In genomic region chr11:86143429-86144030, GRCh38 we compare ENCODE assay signal across 10 cellular contexts.
DNase-seq lines count a peak whose midpoint lies in the region; ATAC-seq and TF ChIP-seq lines count a peak whose summit lies in the region.
"Had no signal": no experiment of that assay in that cellular context is flagged by ENCODE, and none has a peak within 500 bp of the region (broad histone marks: within the 10 kb centered on the region; RNA-seq: fewer than 3 reads in every experiment).

No MANE protein-coding gene starts in this region.

- ATAC-seq in GM18861 (IDR thresholded peaks at IDR 0.05; ENCODE audit: unreplicated experiment) = peak; percentile 32
- peak; percentile 72 for ATAC-seq in effector memory CD8-positive, alpha-beta T cell (replicated peaks)

- H3K4me1 ChIP-seq in MM.1S (ENCODE audit: low read length) = peaks cover 22% of the 10 kb centered on the region

- H3K27ac Mint-ChIP-seq in effector memory CD8-positive, alpha-beta T cell = peak overlapping the region; percentile 79 to 85

- H3K9ac ChIP-seq in MM.1S (ENCODE audit: low read length) = no peak overlapping the region

- no peak overlapping the region for H3K4me3 ChIP-seq in MM.1S (ENCODE audit: low read length)

- TF ChIP-seq CTCF in MM.1S (IDR thresholded peaks at IDR 0.05; ENCODE audit: low read length) = no peak

- H3K36me3 ChIP-seq in MM.1S (replicated peaks; ENCODE audit: insufficient read depth, low read length) = no peaks in the 10 kb centered on the region

- peaks cover 5% of the 10 kb centered on the region for H3K36me3 Mint-ChIP-seq in effector memory CD8-positive, alpha-beta T cell (ENCODE audit: insufficient read depth)

- H3K9me2 ChIP-seq in MM.1S (replicated peaks; ENCODE audit: insufficient read depth, low read length) = no peaks in the 10 kb centered on the region

- H3K4me3 Mint-ChIP-seq in effector memory CD8-positive, alpha-beta T cell = peak overlapping the region; percentile 58 to 60

- H3K27ac ChIP-seq in MM.1S (ENCODE audit: low read length) = no peak overlapping the region; the same call in 1 of the 2 replicates
- H3K27ac ChIP-seq: VCaP had no signal

- no peaks in the 10 kb centered on the region for H3K27me3 Mint-ChIP-seq in effector memory CD8-positive, alpha-beta T cell

- H3K4me1 Mint-ChIP-seq in effector memory CD8-positive, alpha-beta T cell (ENCODE audit: low read depth in 2 of 2) = peaks cover 54 to 65% of the 10 kb centered on the region in 2 donors

- no peaks in the 10 kb centered on the region for H3K27me3 ChIP-seq in MM.1S (replicated peaks; ENCODE audit: insufficient read depth, low read length)

- in situ Hi-C loops in ACHN (cut with HindIII; ENCODE audit: low pct_ligation_motif_present, low pct_unique_long_range_greater_than_20kb, low sequenced_read_pairs) = no loop called here

- no peaks in the 10 kb centered on the region for H4K20me1 ChIP-seq in MM.1S (ENCODE audit: insufficient read depth, low read length)

- H3F3A ChIP-seq in MM.1S (ENCODE audit: insufficient read depth, low read length) = no peaks in the 10 kb centered on the region

- H3K79me2 ChIP-seq in MM.1S (ENCODE audit: low read length) = no peaks in the 10 kb centered on the region

- H2AFZ ChIP-seq in MM.1S (ENCODE audit: low read length) = peak overlapping the region; percentile 33

- peak overlapping the region; percentile 4; the same call in 1 of the 2 replicates for H3K4me2 ChIP-seq in MM.1S (ENCODE audit: low read depth, low read length)

- no peaks in the 10 kb centered on the region for H3K9me3 Mint-ChIP-seq in effector memory CD8-positive, alpha-beta T cell

- DNase-seq in Ammon's horn (ENCODE audit: low spot score) = peak; percentile 44
- peak; percentile 35 for DNase-seq in MM.1S
- DNase-seq in effector memory CD8-positive, alpha-beta T cell = peak; percentile 13 to 19 (median 19)
- DNase-seq in NCI-H2227 (lab: John Stamatoyannopoulos, UW; ENCODE audit: unreplicated experiment) = no peak
- no peak for DNase-seq in ACHN
- no peak for DNase-seq in NCI-H1092 treated with DMSO at 0.1 percent for 48 hours (lab: John Stamatoyannopoulos, UW)
- no peak for DNase-seq in activated CD4-positive, CD25-positive, alpha-beta regulatory T cell (lab: John Stamatoyannopoulos, UW)
- DNase-seq: effector CD8-positive, alpha-beta T cell had no signal

- no peaks in the 10 kb centered on the region for H3K9me3 ChIP-seq in MM.1S (replicated peaks; ENCODE audit: insufficient read depth, low read length)

Comparison
In these comparisons a context has a peak if more than half of its experiments do, and no peak if none do; other contexts are left out.
1. DNase-seq: peak in Ammon's horn (single experiment), MM.1S (single experiment) and effector memory CD8-positive, alpha-beta T cell (3 of 3); none in NCI-H2227 (single experiment), ACHN (single experiment), NCI-H1092 treated with DMSO at 0.1 percent for 48 hours (single experiment) and activated CD4-positive, CD25-positive, alpha-beta regulatory T cell (0 of 4).